29 cellular contexts compared by ENCODE assay signal in genomic region chr10:78624791-78625190, GRCh38.
"Had no signal": no experiment of that assay in that cellular context is flagged by ENCODE, and none has a peak within 500 bp of the region (broad histone marks: within the 10 kb centered on the region; RNA-seq: fewer than 3 reads in every experiment).

No MANE protein-coding gene starts in this region.

- H3K27ac ChIP-seq: brain microvascular endothelial cell, KMS-11, VCaP had no signal

- H3K9ac ChIP-seq: KMS-11 had no signal

- H3K9me3 Mint-ChIP-seq: activated B cell treated with CpG ODN at 0.5 μM for 24 hours; activated CD4-positive, alpha-beta memory T cell treated with anti-CD3 and anti-CD28 coated beads, Interleukin-2, amount 10 ng/mL, durations not matched to agents 7 days and 5 days; activated naive CD4-positive, alpha-beta T cell treated with anti-CD3 and anti-CD28 coated beads, Interleukin-2, amount 10 ng/mL, durations not matched to agents 7 days and 5 days; activated naive CD8-positive, alpha-beta T cell treated with anti-CD3 and anti-CD28 coated beads, Interleukin-2, amount 50 U/mL, for 24 hours; T-cell had no signal

- DNase-seq: activated B cell treated with CpG ODN at 0.5 μM for 24 hours; activated CD4-positive, alpha-beta memory T cell treated with anti-CD3 and anti-CD28 coated beads, Interleukin-2, amount 10 ng/mL, durations not matched to agents 7 days and 5 days; activated CD4-positive, alpha-beta T cell treated with anti-CD3 and anti-CD28 coated beads for 4 hours; activated CD4-positive, alpha-beta T cell treated with anti-CD3 and anti-CD28 coated beads, Interleukin-2, amount 50 U/mL, for 1 hour; activated CD4-positive, CD25-positive, alpha-beta regulatory T cell treated with anti-CD3 and anti-CD28 coated beads, Interleukin-2, amount 50 U/mL, for 72 hours; activated CD8-positive, alpha-beta memory T cell treated with anti-CD3 and anti-CD28 coated beads for 24 hours; activated CD8-positive, alpha-beta memory T cell treated with anti-CD3 and anti-CD28 coated beads, Interleukin-2, amount 10 ng/mL, durations not matched to agents 7 days and 5 days; activated CD8-positive, alpha-beta memory T cell treated with anti-CD3 and anti-CD28 coated beads, Interleukin-2, amount 50 U/mL, for 48 hours; activated effector memory CD4-positive, alpha-beta T cell treated with Interleukin-2 at 50 U/mL for 16 hours; activated naive CD4-positive, alpha-beta T cell treated with anti-CD3 and anti-CD28 coated beads, Interleukin-2, amount 10 ng/mL, durations not matched to agents 7 days and 5 days; activated naive CD8-positive, alpha-beta T cell treated with anti-CD3 and anti-CD28 coated beads, Interleukin-2, amount 50 U/mL, for 24 hours; activated T-cell treated with anti-CD3 and anti-CD28 coated beads, Interleukin-2, amount 50 U/mL, for 48 hours; anterior cingulate cortex; brain microvascular endothelial cell; MM.1S; MV-4-11; NCI-H1092; NCI-H1436 treated with DMSO at 0.1 percent for 48 hours; NCI-H1694 treated with DMSO at 0.1 percent for 48 hours; NCI-H2029; NCI-H345; NCI-H524 treated with DMSO at 0.1 percent for 48 hours; Right ventricle myocardium superior; T-cell; T-helper 17 cell; T-helper 9 cell had no signal

- H3K4me2 ChIP-seq: KMS-11 had no signal

- H3K36me3 ChIP-seq: brain microvascular endothelial cell had no signal

- H3K4me1 Mint-ChIP-seq: activated B cell treated with CpG ODN at 0.5 μM for 24 hours; activated CD4-positive, alpha-beta memory T cell treated with anti-CD3 and anti-CD28 coated beads, Interleukin-2, amount 10 ng/mL, durations not matched to agents 7 days and 5 days; activated CD8-positive, alpha-beta memory T cell treated with anti-CD3 and anti-CD28 coated beads, Interleukin-2, amount 10 ng/mL, durations not matched to agents 7 days and 5 days; activated naive CD4-positive, alpha-beta T cell treated with anti-CD3 and anti-CD28 coated beads, Interleukin-2, amount 10 ng/mL, durations not matched to agents 7 days and 5 days; activated naive CD8-positive, alpha-beta T cell treated with anti-CD3 and anti-CD28 coated beads, Interleukin-2, amount 50 U/mL, for 24 hours; T-cell had no signal

- ATAC-seq: activated CD8-positive, alpha-beta memory T cell treated with anti-CD3 and anti-CD28 coated beads, Interleukin-2, amount 10 ng/mL, durations not matched to agents 7 days and 5 days; activated naive CD8-positive, alpha-beta T cell treated with anti-CD3 and anti-CD28 coated beads, Interleukin-2, amount 50 U/mL, for 24 hours; T-cell; T-helper 17 cell had no signal

- H3K4me3 Mint-ChIP-seq: activated B cell treated with CpG ODN at 0.5 μM for 24 hours; activated CD4-positive, alpha-beta memory T cell treated with anti-CD3 and anti-CD28 coated beads, Interleukin-2, amount 10 ng/mL, durations not matched to agents 7 days and 5 days; activated CD8-positive, alpha-beta memory T cell treated with anti-CD3 and anti-CD28 coated beads, Interleukin-2, amount 10 ng/mL, durations not matched to agents 7 days and 5 days; activated naive CD4-positive, alpha-beta T cell treated with anti-CD3 and anti-CD28 coated beads, Interleukin-2, amount 10 ng/mL, durations not matched to agents 7 days and 5 days; activated naive CD8-positive, alpha-beta T cell; activated naive CD8-positive, alpha-beta T cell treated with anti-CD3 and anti-CD28 coated beads, Interleukin-2, amount 50 U/mL, for 24 hours; T-cell; T-helper 17 cell had no signal

- H3K36me3 Mint-ChIP-seq: activated CD8-positive, alpha-beta memory T cell treated with anti-CD3 and anti-CD28 coated beads, Interleukin-2, amount 10 ng/mL, durations not matched to agents 7 days and 5 days; activated naive CD4-positive, alpha-beta T cell treated with anti-CD3 and anti-CD28 coated beads, Interleukin-2, amount 10 ng/mL, durations not matched to agents 7 days and 5 days; activated naive CD8-positive, alpha-beta T cell; T-cell had no signal

- H3K27ac Mint-ChIP-seq: activated B cell treated with CpG ODN at 0.5 μM for 24 hours; activated CD4-positive, alpha-beta memory T cell treated with anti-CD3 and anti-CD28 coated beads, Interleukin-2, amount 10 ng/mL, durations not matched to agents 7 days and 5 days; activated CD8-positive, alpha-beta memory T cell treated with anti-CD3 and anti-CD28 coated beads, Interleukin-2, amount 10 ng/mL, durations not matched to agents 7 days and 5 days; activated naive CD4-positive, alpha-beta T cell treated with anti-CD3 and anti-CD28 coated beads, Interleukin-2, amount 10 ng/mL, durations not matched to agents 7 days and 5 days; activated naive CD8-positive, alpha-beta T cell; activated naive CD8-positive, alpha-beta T cell treated with anti-CD3 and anti-CD28 coated beads, Interleukin-2, amount 50 U/mL, for 24 hours; T-cell; T-helper 17 cell had no signal
